8 cellular contexts compared by ENCODE assay signal in genomic region chr10:93468532-93469213, GRCh38. TPM values are rescaled to one million over a fixed set of nuclear protein-coding genes. Genes with fewer than 3 reads are reported as not detected.
DNase-seq lines count a peak whose midpoint lies in the region; ATAC-seq and TF ChIP-seq lines count a peak whose summit lies in the region.

No MANE protein-coding gene starts in this region.

- no peaks in the 10 kb centered on the region for H4K20me1 ChIP-seq in HCT116 (ENCODE audit: insufficient read depth)

- CTCF ChIA-PET in HCT116 (lab: Charles Lee), result interaction anchor here (1.2 to 4.3 kb wide), 3 partner anchors 14 to 93 kb away, joined by 4 to 27 read pairs (median 11); partner anchors contain the start of gene MYOF

- BruUV-seq in HCT116 (replicated peaks; lab: Mats Ljungman, UMichigan), result TSS peak; percentile 29

- in situ Hi-C loops in GM13977 (cut with MboI; ENCODE audit: low pct_unique_long_range_greater_than_20kb, low sequenced_read_pairs, unreplicated experiment), result no loop called here

- TF ChIP-seq CTCF in HCT116 (IDR thresholded peaks at IDR 0.05 in 2 of 3, conservative IDR thresholded peaks at IDR 0.05 in 1 of 3; ENCODE audit: borderline replicate concordance in 1 of 3, insufficient read depth in 1 of 3, low read depth in 2 of 3, low read length in 2 of 3) (no peak), VCaP (conservative IDR thresholded peaks at IDR 0.05) (no peak), dorsolateral prefrontal cortex (IDR thresholded peaks at IDR 0.05 in 54 of 56, conservative IDR thresholded peaks at IDR 0.05 in 2 of 56; ENCODE audit: low read depth in 1 of 56, partially characterized antibody in 56 of 56) (no peak), GM13977 (IDR thresholded peaks at IDR 0.05; ENCODE audit: extremely low read depth, insufficient read depth, missing control alignments) (no peak)

- H3K4me1 ChIP-seq in HCT116 (ENCODE audit: control insufficient read depth in 1 of 2, insufficient read depth in 2 of 2, low read length in 2 of 2) (peaks cover 87 to 96% of the 10 kb centered on the region in 2 experiments), stomach smooth muscle (ENCODE audit: control insufficient read depth, insufficient read depth, low read length) (peaks cover 54% of the 10 kb centered on the region)

- no peak for TF ChIP-seq RAD21 in HCT116 (IDR thresholded peaks at IDR 0.05; ENCODE audit: low read depth)

- H3K27ac ChIP-seq in HCT116 (ENCODE audit: low read depth, low read length) (peak overlapping the region; percentile 98), VCaP (peak overlapping the region; percentile 98; the same call in 1 of the 2 replicates), stomach smooth muscle (ENCODE audit: low read length) (peak overlapping the region; percentile 75), dorsolateral prefrontal cortex (peak overlapping the region in 7 of 59 donors; percentile 25 to 86 (median 44))

- TF ChIP-seq POLR2A in HCT116 (IDR thresholded peaks at IDR 0.05; ENCODE audit: borderline replicate concordance, extremely low read depth, insufficient read depth, insufficient read length), result no peak

- intact Hi-C loops in HCT116 (cut with micrococcal nuclease), result no loop called here
- intact Hi-C loops in dorsolateral prefrontal cortex (cut with DNase I), result no loop called here

- peak; percentile 41 for ATAC-seq in HCT116
- ATAC-seq in GM21390 (IDR thresholded peaks at IDR 0.05; ENCODE audit: unreplicated experiment), result no peak

- DNase-seq in HCT116 (ENCODE audit: low read depth, low spot score), result peak; percentile 89
- DNase-seq in glomerular visceral epithelial cell (ENCODE audit: extremely low spot score), result peak; percentile 92
- DNase-seq in H7, result no peak
- DNase-seq in dorsolateral prefrontal cortex, result no peak
- no peak for DNase-seq in GM13977 (ENCODE audit: low spot score)

- no peaks in the 10 kb centered on the region for H3K9me2 ChIP-seq in HCT116 (ENCODE audit: insufficient read depth)

- peaks cover 87% of the 10 kb centered on the region for H3K79me2 ChIP-seq in HCT116 (ENCODE audit: insufficient read depth, low read length)

- RAD21 ChIA-PET in HCT116 (lab: Charles Lee; ENCODE audit: low non-redundant PET in 1 of 2, low total read pairs in 2 of 2, uncharacterized antibody in 2 of 2, unreplicated experiment in 2 of 2), result interaction anchor here (0.6 to 2.4 kb wide), 4 partner anchors 10 to 93 kb away, joined by 3 to 8 read pairs (median 5); partner anchors contain the start of gene MYOF (in 2 of the 2)

- H3K9me3 ChIP-seq in HCT116 (ENCODE audit: control insufficient read depth in 1 of 2, insufficient read depth in 1 of 2, low read depth in 1 of 2, low read length in 2 of 2) (no peaks in the 10 kb centered on the region), stomach smooth muscle (ENCODE audit: control insufficient read depth in 2 of 2, low read length in 2 of 2) (no peaks in the 10 kb centered on the region)

- H3K9ac ChIP-seq in HCT116 (ENCODE audit: low read length), result peak overlapping the region; percentile 81
- no peak overlapping the region for H3K9ac ChIP-seq in stomach smooth muscle (ENCODE audit: low read length in 2 of 2)

- no peak overlapping the region for H2AFZ ChIP-seq in HCT116 (ENCODE audit: low read depth, low read length, poor library complexity, severe bottlenecking)

- no peaks in the 10 kb centered on the region for H3K27me3 ChIP-seq in HCT116 (ENCODE audit: insufficient read depth, low read length)
- no peaks in the 10 kb centered on the region for H3K27me3 ChIP-seq in stomach smooth muscle (ENCODE audit: control insufficient read depth in 1 of 2, insufficient read depth in 2 of 2, low read length in 2 of 2)
- H3K27me3 ChIP-seq in H7 (ENCODE audit: control insufficient read depth, insufficient read depth, low read length), result no peaks in the 10 kb centered on the region
- no peaks in the 10 kb centered on the region for H3K27me3 ChIP-seq in dorsolateral prefrontal cortex

- H3K4me3 ChIP-seq in HCT116 (replicated peaks in 1 of 2; ENCODE audit: low read depth in 1 of 2, low read length in 2 of 2) (peak overlapping the region; percentile 10 to 29; a peak in 3 of 4 replicates), stomach smooth muscle (ENCODE audit: low read length in 2 of 2) (peak overlapping the region in 1 of 2 donors; percentile 15), H7 (ENCODE audit: insufficient read depth, low read depth, low read length) (no peak overlapping the region), dorsolateral prefrontal cortex (no peak overlapping the region)

- H3K36me3 ChIP-seq in HCT116 (ENCODE audit: control insufficient read depth in 1 of 2, insufficient read depth in 2 of 2, low read length in 2 of 2) (peaks cover 0 to 19% of the 10 kb centered on the region in 2 experiments; a peak in 1 of 4 replicates), stomach smooth muscle (ENCODE audit: control insufficient read depth in 2 of 2, insufficient read depth in 2 of 2, low read length in 2 of 2) (peaks cover 0 to 10% of the 10 kb centered on the region in 2 donors), H7 (replicated peaks; ENCODE audit: control insufficient read depth, insufficient read depth, low read length) (no peaks in the 10 kb centered on the region)

- H3K4me2 ChIP-seq in HCT116 (ENCODE audit: low read length), result peak overlapping the region; percentile 72

- POLR2A ChIA-PET in HCT116 (lab: Charles Lee), result interaction anchor here (0.8 to 2.2 kb wide), 10 partner anchors 9 to 89 kb away, joined by 3 to 13 read pairs (median 4); partner anchors contain the start of genes CEP55 and MYOF

TF ChIP-seq in HCT116, 20 proteins besides CTCF, POLR2A, EP300 and RAD21:
- peak; percentile 51 for TF ChIP-seq POLR2AphosphoS5 (IDR thresholded peaks at IDR 0.05; ENCODE audit: low read depth, low read length)
- TF ChIP-seq YY1 (IDR thresholded peaks at IDR 0.05; ENCODE audit: extremely low read depth, insufficient replicate concordance, low read depth, low read length), result peak; percentile 15
- TF ChIP-seq TCF7L2 (IDR thresholded peaks at IDR 0.05; ENCODE audit: borderline replicate concordance, extremely low read depth, insufficient read depth, insufficient read length), result peak; percentile 13
- no peak for TF ChIP-seq FOSL1 (IDR thresholded peaks at IDR 0.05; ENCODE audit: low read depth)
TF ChIP-seq in HCT116: peak in this region for 3.

RNA-seq across cellular contexts. Expression of gene MYOF, which starts 13.5 kb away (rescaled TPM):
- 250 TPM for total RNA-seq in HCT116 (2021; ENCODE audit: unreplicated experiment)
- polyA plus RNA-seq in HCT116 (2012), result 119 and 134 TPM in 2 replicates
- 2.8 and 3.0 TPM in 2 replicates for total RNA-seq in H7 (2014; rRNA removed; shearing (Covaris generic))
- 10 to 100 TPM in 91 of 120 experiments, 1 to 10 TPM in 29; 4.6 to 30.0 (median 12.5) TPM for total RNA-seq in dorsolateral prefrontal cortex

RNA-seq across cellular contexts. Expression of gene CEP55, which starts 27.7 kb away (rescaled TPM):
- total RNA-seq in HCT116 (2021; ENCODE audit: unreplicated experiment) (63.7 TPM), dorsolateral prefrontal cortex (1 to 10 TPM in 1 of 120 experiments, under 1 TPM in 23, not detected in 96; 0.22 to 1.9 (median 0.40) TPM)
- 24.8 and 38.0 TPM in 2 replicates for polyA plus RNA-seq in HCT116 (2012)
- total RNA-seq in H7 (2014; rRNA removed; shearing (Covaris generic)), result 41.8 and 46.0 TPM in 2 replicates

Comparison
In these comparisons a context has a peak if more than half of its experiments do, and no peak if none do; other contexts are left out.
1. DNase-seq: peak in HCT116 (single experiment) and glomerular visceral epithelial cell (single experiment); none in H7 (single experiment), dorsolateral prefrontal cortex (0 of 10) and GM13977 (single experiment).
2. H3K4me3 ChIP-seq: peak in HCT116 (2 of 2); none in H7 (single experiment) and dorsolateral prefrontal cortex (0 of 59).
3. RNA of gene CEP55, which starts 27.7 kb away (total RNA-seq): 63.7 TPM in HCT116 (single experiment) and 41.8 to 46.0 TPM in H7; 0.22 to 1.9 TPM in dorsolateral prefrontal cortex; every median in the first group is over 10 times any median in the second.